Comparison of ENCODE assay signal across 20 cellular contexts in genomic region chr6:48664850-48665249, GRCh38.
A peak's percentile ranks its signal among the peaks of the same experiment; 100 is the strongest.
DNase-seq lines count a peak whose midpoint lies in the region; ATAC-seq and TF ChIP-seq lines count a peak whose summit lies in the region.
"Had no signal": no experiment of that assay in that cellular context is flagged by ENCODE, and none has a peak within 500 bp of the region (broad histone marks: within the 10 kb centered on the region; RNA-seq: fewer than 3 reads in every experiment).

No MANE protein-coding gene starts in this region.

- no peaks in the 10 kb centered on the region for H3K9me3 ChIP-seq in vagina
- H3K9me3 ChIP-seq: A549, left lung, transverse colon had no signal

- intact Hi-C loops in vagina (cut with DNase I): no loop called here

- ATAC-seq in GM19452 (IDR thresholded peaks at IDR 0.05; ENCODE audit: unreplicated experiment): no peak
- ATAC-seq: A549; left lung; SK-N-SH treated with all-trans-retinoic acid at 6 μM for 48 hours; stimulated activated naive B cell treated with anti-CD40 and anti-IgM and Interleukin-4, amounts not matched to agents 10 μg/mL and 1 μg/mL and 100 μg/mL, for 72 hours had no signal

- peak; percentile 23 for DNase-seq in AG09309 (ENCODE audit: low read depth)
- peak; percentile 8 for DNase-seq in NCI-H1417 treated with DMSO at 0.1 percent for 48 hours (lab: John Stamatoyannopoulos, UW)
- DNase-seq in T1000 (lab: John Stamatoyannopoulos, UW): peak; percentile 5
- peak; percentile 11 to 76 for DNase-seq in foreskin fibroblast
- no peak for DNase-seq in NCI-H1048 (lab: John Stamatoyannopoulos, UW)
- DNase-seq in vagina (ENCODE audit: extremely low spot score in 2 of 2): no peak
- no peak for DNase-seq in dermis blood vessel endothelial cell
- DNase-seq: activated CD4-positive, alpha-beta T cell treated with anti-CD3 and anti-CD28 coated beads, Interleukin-2, amount 10 ng/mL, durations not matched to agents 7 days and 5 days; activated T-cell treated with anti-CD3 and anti-CD28 coated beads for 4 hours; CD8-positive, alpha-beta memory T cell; DND-41; left lung; NCI-H1092 treated with DMSO at 0.1 percent for 48 hours; PC-9; stimulated activated naive B cell treated with anti-CD40 and anti-IgM and Interleukin-4, amounts not matched to agents 10 μg/mL and 1 μg/mL and 100 μg/mL, for 72 hours; transverse colon had no signal

- no peaks in the 10 kb centered on the region for H3K36me3 ChIP-seq in vagina
- H3K36me3 ChIP-seq: cardiac muscle cell, left lung, transverse colon had no signal

- no peak for TF ChIP-seq POLR2A in vagina (IDR thresholded peaks at IDR 0.05)

- H3K27ac ChIP-seq in vagina: no peak overlapping the region
- H3K27ac ChIP-seq: A549, cardiac muscle cell, left lung, PC-9, transverse colon had no signal

- H3K4me1 ChIP-seq in vagina: no peaks in the 10 kb centered on the region
- H3K4me1 ChIP-seq: A549, left lung, transverse colon had no signal

- TF ChIP-seq CTCF in AG09309 (IDR thresholded peaks at IDR 0.05; ENCODE audit: control insufficient read depth, insufficient read depth, low read depth, low read length, missing control alignments) (no peak), foreskin fibroblast (IDR thresholded peaks at IDR 0.05; ENCODE audit: low read depth, low read length) (no peak), vagina (IDR thresholded peaks at IDR 0.05) (no peak)

- H3K4me3 ChIP-seq in AG09309 (ENCODE audit: control insufficient read depth, low read depth, low read length) (no peak overlapping the region), foreskin fibroblast (ENCODE audit: low read depth in 1 of 2, low read length in 2 of 2) (no peak overlapping the region), vagina (no peak overlapping the region)
- H3K4me3 ChIP-seq: A549, cardiac muscle cell, left lung, PC-9, transverse colon had no signal

- no peaks in the 10 kb centered on the region for H3K27me3 ChIP-seq in vagina
- H3K27me3 ChIP-seq: cardiac muscle cell, left lung, transverse colon had no signal

Comparison
In these comparisons a context has a peak if more than half of its experiments do, and no peak if none do; other contexts are left out.
1. DNase-seq: peak in AG09309 (single experiment), NCI-H1417 treated with DMSO at 0.1 percent for 48 hours (single experiment), T1000 (single experiment) and foreskin fibroblast (2 of 2); none in NCI-H1048 (single experiment), vagina (0 of 2) and dermis blood vessel endothelial cell (single experiment).